In genomic region chr1:184221087-184221486, GRCh38 we compare ENCODE assay signal across 8 cellular contexts.
"Had no signal": no experiment of that assay in that cellular context is flagged by ENCODE, and none has a peak within 500 bp of the region (broad histone marks: within the 10 kb centered on the region; RNA-seq: fewer than 3 reads in every experiment).

No MANE protein-coding gene starts in this region.

- H3K27ac ChIP-seq: GM23248 had no signal

- DNase-seq: GM23248, GOT3, H7, H9, HCEC 1CT, HFFc6 had no signal

- H3K9me3 ChIP-seq: HAP-1 had no signal

- H3K36me3 ChIP-seq: HAP-1 had no signal

- H3K4me1 ChIP-seq: HAP-1 had no signal

- H3K4me3 ChIP-seq: GM23248, GM23338, HAP-1 had no signal
